ENCODE assay signal across 1 cellular context in the genomic region with DNA sequence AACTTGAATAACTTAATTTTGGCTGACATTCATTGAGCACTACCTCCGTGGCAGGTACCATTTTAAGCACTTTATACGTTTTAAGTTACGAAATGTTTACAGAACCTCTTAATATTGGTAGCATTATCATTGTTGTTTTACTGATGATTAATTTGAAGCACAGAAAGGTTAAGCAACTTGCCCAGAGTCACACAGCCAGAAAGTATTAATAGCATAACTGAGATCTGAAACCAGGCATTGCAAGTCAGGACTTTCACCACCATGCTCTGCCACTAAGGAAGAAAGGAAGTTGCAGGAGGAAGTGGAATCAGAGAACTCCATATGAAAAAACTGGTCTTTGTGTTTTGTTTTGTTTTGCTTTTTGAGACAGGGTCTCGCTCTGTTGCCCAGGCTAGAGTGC.
TF ChIP-seq lines count a peak whose summit lies in the region.

No MANE protein-coding gene starts in this region.

TF ChIP-seq in K562, 482 proteins besides CTCF, POLR2A, EP300 and RAD21:
- TF ChIP-seq SMC3 (conservative IDR thresholded peaks at IDR 0.05; ENCODE audit: insufficient read depth, low read depth, low read length) (no peak), ZNF174 (CRISPR knock-in tag; IDR thresholded peaks at IDR 0.05) (no peak), ZNF121 (CRISPR knock-in tag; conservative IDR thresholded peaks at IDR 0.05) (peak; percentile 37; the same call in 1 of the 2 replicates), ZFP36 (IDR thresholded peaks at IDR 0.05; ENCODE audit: low read depth, low read length, partially characterized antibody) (peak; percentile 66), KDM1A (IDR thresholded peaks at IDR 0.05) (peak in 1 of 2 experiments; percentile 29; a peak in 1 of 4 replicates), HDAC3 (IDR thresholded peaks at IDR 0.05; ENCODE audit: borderline replicate concordance, partially characterized antibody) (no peak), RBM25 (IDR thresholded peaks at IDR 0.05; ENCODE audit: low read depth, low read length, severe bottlenecking) (peak; percentile 94), MAFG (tag; conservative IDR thresholded peaks at IDR 0.05) (no peak), CHD4 (IDR thresholded peaks at IDR 0.05; ENCODE audit: insufficient read depth, insufficient replicate concordance, low read depth, low read length, poor library complexity, severe bottlenecking) (peak; percentile 57), FOXP4 (CRISPR knock-in tag; IDR thresholded peaks at IDR 0.05; ENCODE audit: borderline replicate concordance) (no peak), BCOR (IDR thresholded peaks at IDR 0.05) (peak; percentile 82)
- TF ChIP-seq, protein P1, sequence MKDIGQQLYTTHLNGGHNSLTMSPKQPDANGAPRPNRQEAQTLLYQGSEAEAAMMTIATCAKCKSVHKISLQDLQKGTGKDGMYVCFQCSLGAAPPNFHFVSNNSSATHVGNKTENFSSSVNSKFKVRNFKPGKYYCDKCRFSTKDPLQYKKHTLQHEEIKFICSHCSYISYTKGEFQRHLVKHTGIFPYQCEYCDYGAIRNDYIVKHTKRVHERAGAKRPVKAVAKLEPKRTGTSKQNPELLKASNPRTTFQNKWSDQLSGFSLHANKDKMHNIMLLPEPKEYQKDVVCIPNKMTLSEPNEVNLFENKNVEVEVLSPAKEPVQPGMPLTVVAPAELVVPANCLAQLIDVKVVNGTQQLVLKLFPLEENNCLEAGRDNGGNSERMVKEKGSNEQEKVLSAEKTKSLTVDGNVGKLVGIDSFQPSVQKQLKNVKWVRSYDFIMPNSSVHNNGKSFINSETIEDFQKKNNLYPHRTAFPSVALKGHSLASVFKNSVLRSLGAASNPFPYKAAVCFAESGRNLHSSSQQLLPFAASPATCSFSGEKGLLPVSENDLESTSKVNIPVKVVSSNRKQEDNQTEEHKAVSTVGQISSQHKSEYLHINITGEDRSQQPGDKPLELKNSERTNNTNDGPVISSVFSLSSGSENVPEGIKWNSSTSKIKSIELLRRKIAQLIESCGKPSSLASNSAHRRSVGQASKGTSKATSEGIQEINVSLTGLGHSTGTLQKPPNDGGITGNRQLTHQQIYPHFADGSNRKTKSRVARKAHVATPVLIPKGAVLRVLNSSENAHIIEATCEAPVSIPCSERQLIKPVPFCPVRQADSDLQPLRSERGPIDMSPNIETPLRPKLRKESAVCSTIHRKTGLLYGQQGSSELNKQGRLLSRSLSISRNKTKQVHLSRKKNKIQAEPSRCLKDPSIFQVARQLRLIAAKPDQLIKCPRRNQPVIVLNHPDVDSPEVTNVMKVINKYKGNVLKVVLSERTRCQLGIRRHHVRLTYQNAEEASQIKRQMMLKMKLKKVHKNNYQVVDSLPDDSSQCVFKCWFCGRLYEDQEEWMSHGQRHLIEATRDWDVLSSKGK (CRISPR knock-in tag; IDR thresholded peaks at IDR 0.05): no peak
- TF ChIP-seq, protein P2, sequence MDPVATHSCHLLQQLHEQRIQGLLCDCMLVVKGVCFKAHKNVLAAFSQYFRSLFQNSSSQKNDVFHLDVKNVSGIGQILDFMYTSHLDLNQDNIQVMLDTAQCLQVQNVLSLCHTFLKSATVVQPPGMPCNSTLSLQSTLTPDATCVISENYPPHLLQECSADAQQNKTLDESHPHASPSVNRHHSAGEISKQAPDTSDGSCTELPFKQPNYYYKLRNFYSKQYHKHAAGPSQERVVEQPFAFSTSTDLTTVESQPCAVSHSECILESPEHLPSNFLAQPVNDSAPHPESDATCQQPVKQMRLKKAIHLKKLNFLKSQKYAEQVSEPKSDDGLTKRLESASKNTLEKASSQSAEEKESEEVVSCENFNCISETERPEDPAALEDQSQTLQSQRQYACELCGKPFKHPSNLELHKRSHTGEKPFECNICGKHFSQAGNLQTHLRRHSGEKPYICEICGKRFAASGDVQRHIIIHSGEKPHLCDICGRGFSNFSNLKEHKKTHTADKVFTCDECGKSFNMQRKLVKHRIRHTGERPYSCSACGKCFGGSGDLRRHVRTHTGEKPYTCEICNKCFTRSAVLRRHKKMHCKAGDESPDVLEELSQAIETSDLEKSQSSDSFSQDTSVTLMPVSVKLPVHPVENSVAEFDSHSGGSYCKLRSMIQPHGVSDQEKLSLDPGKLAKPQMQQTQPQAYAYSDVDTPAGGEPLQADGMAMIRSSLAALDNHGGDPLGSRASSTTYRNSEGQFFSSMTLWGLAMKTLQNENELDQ (CRISPR knock-in tag; IDR thresholded peaks at IDR 0.05; ENCODE audit: borderline replicate concordance): no peak
